Comparison of ENCODE assay signal across 8 cellular contexts in the genomic region with DNA sequence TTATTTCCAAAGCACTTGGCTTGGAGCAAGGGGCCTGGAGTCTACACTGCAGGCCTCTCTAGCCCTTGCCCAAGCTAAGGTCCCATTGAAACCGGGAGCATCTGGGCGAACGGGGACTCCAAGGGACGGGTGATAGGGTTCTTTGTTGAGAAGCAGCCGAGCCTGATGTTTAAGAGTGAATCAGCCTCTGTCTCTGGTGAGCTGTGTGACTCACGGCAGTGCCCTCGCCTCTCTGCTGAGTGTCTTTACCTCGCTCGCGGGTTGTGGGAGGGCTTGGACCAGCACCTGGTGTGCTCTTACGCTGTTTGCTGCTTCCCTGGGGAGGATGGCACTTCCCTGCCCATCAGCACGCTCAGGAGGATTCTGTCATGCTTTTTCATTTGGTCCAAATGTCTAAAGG. TPM values are rescaled to one million over a fixed set of nuclear protein-coding genes. Genes with fewer than 3 reads are reported as not detected.
A peak's percentile ranks its signal among the peaks of the same experiment; 100 is the strongest.
DNase-seq lines count a peak whose midpoint lies in the region; ATAC-seq and TF ChIP-seq lines count a peak whose summit lies in the region.

No MANE protein-coding gene starts in this region.

- intact Hi-C loops in activated naive CD4-positive, alpha-beta T cell treated with anti-CD3 and anti-CD28 coated beads for 36 hours (cut with micrococcal nuclease) = no loop called here

- DNase-seq in BJ (ENCODE audit: low read depth) (no peak), iris pigment epithelial cell (ENCODE audit: low read depth) (peak; percentile 81)
- DNase-seq in Jurkat, Clone E6-1 (ENCODE audit: low read depth, low spot score) = no peak
- peak; percentile 40 for DNase-seq in activated naive CD4-positive, alpha-beta T cell treated with anti-CD3 and anti-CD28 coated beads for 36 hours

- H3K9me3 Mint-ChIP-seq in activated naive CD4-positive, alpha-beta T cell treated with anti-CD3 and anti-CD28 coated beads for 36 hours = no peaks in the 10 kb centered on the region
- H3K9me3 Mint-ChIP-seq in stimulated activated memory B cell treated with anti-CD40 and anti-IgM and Interleukin-4, amounts not matched to agents 10 μg/mL and 1 μg/mL and 100 μg/mL, for 72 hours = no peaks in the 10 kb centered on the region

- peak overlapping the region; percentile 95 for H3K4me3 ChIP-seq in BJ (ENCODE audit: low read depth, low read length)
- H3K4me3 ChIP-seq in Jurkat, Clone E6-1 (ENCODE audit: low read length) = peak overlapping the region; percentile 94

- peak overlapping the region; percentile 70 for H3K27ac Mint-ChIP-seq in activated naive CD4-positive, alpha-beta T cell treated with anti-CD3 and anti-CD28 coated beads for 36 hours
- peak overlapping the region; percentile 80 for H3K27ac Mint-ChIP-seq in stimulated activated memory B cell treated with anti-CD40 and anti-IgM and Interleukin-4, amounts not matched to agents 10 μg/mL and 1 μg/mL and 100 μg/mL, for 72 hours

- POLR2A ChIA-PET in BJ (lab: Charles Lee) = interaction anchor here (0.6 kb wide), 1 partner anchor 133 kb away, joined by 4 read pairs; no protein-coding TSS in a partner anchor

- H3K36me3 Mint-ChIP-seq in activated naive CD4-positive, alpha-beta T cell treated with anti-CD3 and anti-CD28 coated beads for 36 hours (ENCODE audit: low read depth) = peaks cover 27% of the 10 kb centered on the region
- H3K36me3 Mint-ChIP-seq in stimulated activated memory B cell treated with anti-CD40 and anti-IgM and Interleukin-4, amounts not matched to agents 10 μg/mL and 1 μg/mL and 100 μg/mL, for 72 hours = peaks cover 37% of the 10 kb centered on the region

- no peaks in the 10 kb centered on the region for H3K27me3 ChIP-seq in BJ (ENCODE audit: control insufficient read depth, insufficient read depth, low read length)

- H3K4me1 Mint-ChIP-seq in activated naive CD4-positive, alpha-beta T cell treated with anti-CD3 and anti-CD28 coated beads for 36 hours (ENCODE audit: low read depth) = peaks cover 42% of the 10 kb centered on the region
- H3K4me1 Mint-ChIP-seq in stimulated activated memory B cell treated with anti-CD40 and anti-IgM and Interleukin-4, amounts not matched to agents 10 μg/mL and 1 μg/mL and 100 μg/mL, for 72 hours = peaks cover 63% of the 10 kb centered on the region

- no peaks in the 10 kb centered on the region for H3K27me3 Mint-ChIP-seq in activated naive CD4-positive, alpha-beta T cell treated with anti-CD3 and anti-CD28 coated beads for 36 hours (ENCODE audit: low read depth)
- no peaks in the 10 kb centered on the region for H3K27me3 Mint-ChIP-seq in stimulated activated memory B cell treated with anti-CD40 and anti-IgM and Interleukin-4, amounts not matched to agents 10 μg/mL and 1 μg/mL and 100 μg/mL, for 72 hours

- CTCF ChIA-PET in BJ (lab: Yijun Ruan, JAX) = interaction anchor here (0.8 to 1.0 kb wide), 2 partner anchors 18 to 26 kb away, joined by 3 read pairs; a partner anchor contains a TSS
- CTCF ChIA-PET in activated naive CD4-positive, alpha-beta T cell treated with anti-CD3 and anti-CD28 coated beads for 36 hours (lab: Charles Lee) = interaction anchor here (0.6 to 1.7 kb wide), 3 partner anchors 20 to 84 kb away, joined by 3 to 7 read pairs (median 4); no protein-coding TSS in a partner anchor

- no peak for ATAC-seq in stimulated activated memory B cell treated with anti-CD40 and anti-IgM and Interleukin-4, amounts not matched to agents 10 μg/mL and 1 μg/mL and 100 μg/mL, for 72 hours
- ATAC-seq in HG02938 (IDR thresholded peaks at IDR 0.05; ENCODE audit: unreplicated experiment) (no peak), HG02885 (IDR thresholded peaks at IDR 0.05; ENCODE audit: poor library complexity, unreplicated experiment) (no peak), HG03378 (IDR thresholded peaks at IDR 0.05; ENCODE audit: unreplicated experiment) (no peak)

- H3K4me3 Mint-ChIP-seq in activated naive CD4-positive, alpha-beta T cell treated with anti-CD3 and anti-CD28 coated beads for 36 hours = peak overlapping the region; percentile 82
- H3K4me3 Mint-ChIP-seq in stimulated activated memory B cell treated with anti-CD40 and anti-IgM and Interleukin-4, amounts not matched to agents 10 μg/mL and 1 μg/mL and 100 μg/mL, for 72 hours = peak overlapping the region; percentile 86

- TF ChIP-seq CTCF in BJ (IDR thresholded peaks at IDR 0.05; ENCODE audit: insufficient read depth, low read depth, low read length) = no peak

- H3K36me3 ChIP-seq in BJ (ENCODE audit: control insufficient read depth, insufficient read depth, low read length) = peaks cover 49% of the 10 kb centered on the region

RNA-seq across cellular contexts. Expression of a gene that starts 1.3 kb away (rescaled TPM):
- 67.2 and 110 TPM in 2 replicates for polyA plus RNA-seq in BJ (2011; rRNA removed)
- polyA minus RNA-seq in BJ (2011; rRNA and poly(A)+ RNA removed) = 106 and 156 TPM in 2 replicates
- polyA plus RNA-seq in Jurkat, Clone E6-1 (2012; ENCODE audit: insufficient read depth, insufficient read length) = 128 TPM
- total RNA-seq in activated naive CD4-positive, alpha-beta T cell treated with anti-CD3 and anti-CD28 coated beads for 36 hours = 100 to 1,000 TPM in 1 of 2 experiments, 10 to 100 TPM in 1; 87.1 to 109 TPM

RNA-seq across cellular contexts. Expression of a gene that starts 1.5 kb away (rescaled TPM):
- polyA plus RNA-seq in BJ (2011; rRNA removed) = 48.8 and 70.8 TPM in 2 replicates
- 15.1 and 16.8 TPM in 2 replicates for polyA minus RNA-seq in BJ (2011; rRNA and poly(A)+ RNA removed)
- 38.6 TPM for polyA plus RNA-seq in Jurkat, Clone E6-1 (2012; ENCODE audit: insufficient read depth, insufficient read length)
- 10 to 100 TPM; 13.8 to 14.1 TPM for total RNA-seq in activated naive CD4-positive, alpha-beta T cell treated with anti-CD3 and anti-CD28 coated beads for 36 hours

RNA-seq across cellular contexts. Expression of a gene that starts 18.1 kb away (rescaled TPM):
- 56.2 and 63.0 TPM in 2 replicates for polyA plus RNA-seq in BJ (2011; rRNA removed)
- 15.1 and 27.4 TPM in 2 replicates for polyA minus RNA-seq in BJ (2011; rRNA and poly(A)+ RNA removed)
- polyA plus RNA-seq in Jurkat, Clone E6-1 (2012; ENCODE audit: insufficient read depth, insufficient read length) = 113 TPM
- 100 to 1,000 TPM in 1 of 2 experiments, 10 to 100 TPM in 1; 97.7 to 102 TPM for total RNA-seq in activated naive CD4-positive, alpha-beta T cell treated with anti-CD3 and anti-CD28 coated beads for 36 hours

RNA-seq across cellular contexts. Expression of a gene that starts 18.6 kb away (rescaled TPM):
- 10.8 and 10.9 TPM in 2 replicates for polyA plus RNA-seq in BJ (2011; rRNA removed)
- polyA minus RNA-seq in BJ (2011; rRNA and poly(A)+ RNA removed) = 2.2 and 2.6 TPM in 2 replicates
- polyA plus RNA-seq in Jurkat, Clone E6-1 (2012; ENCODE audit: insufficient read depth, insufficient read length) = 38.5 TPM
- 10 to 100 TPM; 30.8 to 32.3 TPM for total RNA-seq in activated naive CD4-positive, alpha-beta T cell treated with anti-CD3 and anti-CD28 coated beads for 36 hours

RNA-seq across cellular contexts. Expression of a gene that starts 18.7 kb away (rescaled TPM):
- 18.4 and 29.6 TPM in 2 replicates for polyA plus RNA-seq in BJ (2011; rRNA removed)
- 1.7 and 3.3 TPM in 2 replicates for polyA minus RNA-seq in BJ (2011; rRNA and poly(A)+ RNA removed)
- polyA plus RNA-seq in Jurkat, Clone E6-1 (2012; ENCODE audit: insufficient read depth, insufficient read length) = 41.9 TPM
- 10 to 100 TPM; 41.9 to 44.1 TPM for total RNA-seq in activated naive CD4-positive, alpha-beta T cell treated with anti-CD3 and anti-CD28 coated beads for 36 hours

Comparison
In these comparisons a context has a peak if more than half of its experiments do, and no peak if none do; other contexts are left out.
1. DNase-seq: peak in activated naive CD4-positive, alpha-beta T cell treated with anti-CD3 and anti-CD28 coated beads for 36 hours (single experiment) and iris pigment epithelial cell (single experiment); none in BJ (single experiment) and Jurkat, Clone E6-1 (single experiment).